Comparison of ENCODE assay signal across 9 cellular contexts in the genomic region with DNA sequence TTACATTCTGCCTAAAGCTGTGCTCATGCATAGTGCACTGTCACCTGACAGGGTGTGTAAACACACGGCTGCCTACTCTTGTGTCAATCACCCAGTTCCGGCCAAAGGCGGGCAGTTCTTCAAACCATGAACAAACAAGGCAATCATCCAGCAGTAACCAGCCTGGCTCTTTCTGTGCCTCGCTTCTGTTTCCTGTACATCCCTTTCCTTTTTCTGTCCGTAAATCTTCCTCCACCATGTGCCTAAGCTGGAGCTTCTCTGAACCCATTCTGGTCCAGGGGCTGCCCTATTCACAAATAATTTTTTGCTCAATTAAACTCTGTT.
A peak's percentile ranks its signal among the peaks of the same experiment; 100 is the strongest.
DNase-seq lines count a peak whose midpoint lies in the region; ATAC-seq, FAIRE-seq and TF ChIP-seq lines count a peak whose summit lies in the region.
"Had no signal": no experiment of that assay in that cellular context is flagged by ENCODE, and none has a peak within 500 bp of the region (broad histone marks: within the 10 kb centered on the region; RNA-seq: fewer than 3 reads in every experiment).

No MANE protein-coding gene starts in this region.

- FAIRE-seq in small intestine (lab: Jason Lieb, UNC): no peak
- FAIRE-seq: A204.1 had no signal

- no peaks in the 10 kb centered on the region for H3K9me3 ChIP-seq in small intestine (ENCODE audit: control insufficient read depth, low read depth)
- H3K9me3 ChIP-seq in aorta (ENCODE audit: control insufficient read depth, low read length): no peaks in the 10 kb centered on the region

- H3K27me3 ChIP-seq in small intestine (ENCODE audit: control insufficient read depth in 2 of 2, insufficient read depth in 2 of 2, low read length in 2 of 2) (no peaks in the 10 kb centered on the region), aorta (ENCODE audit: control insufficient read depth in 1 of 2, insufficient read depth in 2 of 2, low read length in 1 of 2) (no peaks in the 10 kb centered on the region)

- intact Hi-C loops in aorta (cut with DNase I): no loop called here

- H3K4me3 ChIP-seq in fibroblast of pulmonary artery (replicated peaks; ENCODE audit: low read depth, low read length) (no peak overlapping the region), small intestine (ENCODE audit: low read depth in 1 of 2, low read length in 2 of 2) (no peak overlapping the region), aorta (ENCODE audit: low read length in 2 of 2) (no peak overlapping the region)

- H3K36me3 ChIP-seq in small intestine (ENCODE audit: control insufficient read depth in 2 of 2, insufficient read depth in 2 of 2, low read length in 2 of 2) (no peaks in the 10 kb centered on the region), aorta (ENCODE audit: control insufficient read depth in 1 of 2, insufficient read depth in 2 of 2, low read length in 1 of 2) (no peaks in the 10 kb centered on the region)

- H3K4me1 ChIP-seq in small intestine (ENCODE audit: control insufficient read depth in 2 of 2, insufficient read depth in 1 of 2, low read depth in 1 of 2, low read length in 1 of 2): no peaks in the 10 kb centered on the region
- H3K4me1 ChIP-seq in aorta (ENCODE audit: control insufficient read depth in 1 of 2, insufficient read depth in 2 of 2, low read length in 2 of 2): no peaks in the 10 kb centered on the region

- 56 to 74% (median 57%) methylated on average over 5 of the region's 5 CpGs for WGBS in small intestine, 3 donors
- WGBS in aorta, 2 donors: 39 to 49% methylated on average over 5 of the region's 5 CpGs

- H3K27ac ChIP-seq in small intestine (ENCODE audit: low read depth in 1 of 2, low read length in 1 of 2) (no peak overlapping the region), aorta (ENCODE audit: low read depth in 1 of 2, low read length in 2 of 2) (no peak overlapping the region)

- TF ChIP-seq CTCF in fibroblast of pulmonary artery (IDR thresholded peaks at IDR 0.05; ENCODE audit: low read length, missing control alignments): no peak

- ATAC-seq in aorta (ENCODE audit: low FRiP score): no peak
- ATAC-seq in HG02610 (IDR thresholded peaks at IDR 0.05; ENCODE audit: unreplicated experiment): no peak

- DNase-seq in NCI-H2081 (lab: John Stamatoyannopoulos, UW) (peak; percentile 54 to 82), NCI-H2081 treated with DMSO at 0.1 percent for 48 hours (lab: John Stamatoyannopoulos, UW) (no peak), NCI-H774 (lab: John Stamatoyannopoulos, UW) (peak; percentile 61), fibroblast of pulmonary artery (ENCODE audit: low read depth) (peak; percentile 36), small intestine (peak; percentile 51), activated T-cell treated with anti-CD3 and anti-CD28 coated beads for 4 hours (no peak), aorta (no peak)

Comparison
In these comparisons a context has a peak if more than half of its experiments do, and no peak if none do; other contexts are left out.
1. DNase-seq: peak in NCI-H2081 (2 of 2), NCI-H774 (single experiment), fibroblast of pulmonary artery (single experiment) and small intestine (single experiment); none in NCI-H2081 treated with DMSO at 0.1 percent for 48 hours (single experiment), activated T-cell treated with anti-CD3 and anti-CD28 coated beads for 4 hours (single experiment) and aorta (0 of 2).